30 cellular contexts compared by ENCODE assay signal in genomic region chr6:53999088-53999755, GRCh38.
"Had no signal": no experiment of that assay in that cellular context is flagged by ENCODE, and none has a peak within 500 bp of the region (broad histone marks: within the 10 kb centered on the region; RNA-seq: fewer than 3 reads in every experiment).

No MANE protein-coding gene starts in this region.

- H3K27me3 ChIP-seq: brain microvascular endothelial cell, esophagus muscularis mucosa, foreskin keratinocyte, left lung, pancreas, stomach, thyroid gland had no signal

- FAIRE-seq: astrocyte, pancreas, TTC549 had no signal

- H3K4me1 ChIP-seq: left lung, pancreas, prostate gland, stomach, thyroid gland had no signal

- H3K36me3 Mint-ChIP-seq: activated naive CD8-positive, alpha-beta T cell treated with anti-CD3 and anti-CD28 coated beads, Interleukin-2, amount 10 ng/mL, durations not matched to agents 7 days and 5 days; naive thymus-derived CD4-positive, alpha-beta T cell; stimulated activated naive B cell treated with anti-CD40 and anti-IgM and Interleukin-4, amounts not matched to agents 10 μg/mL and 1 μg/mL and 100 μg/mL, for 72 hours had no signal

- H3K9me3 Mint-ChIP-seq: activated naive CD4-positive, alpha-beta T cell treated with anti-CD3 and anti-CD28 coated beads for 36 hours; activated naive CD8-positive, alpha-beta T cell treated with anti-CD3 and anti-CD28 coated beads, Interleukin-2, amount 10 ng/mL, durations not matched to agents 7 days and 5 days; activated T-cell treated with anti-CD3 and anti-CD28 coated beads, Interleukin-2, amount 50 U/mL, for 72 hours; dendritic cell treated with granulocyte-macrophage colony-stimulating factor and Interleukin-4, amounts not matched to agents 40 ng/mL and 50 ng/mL, for 4 days; naive thymus-derived CD4-positive, alpha-beta T cell; stimulated activated naive B cell treated with anti-CD40 and anti-IgM and Interleukin-4, amounts not matched to agents 10 μg/mL and 1 μg/mL and 100 μg/mL, for 72 hours; T-helper 1 cell treated with Interleukin-12 subunit alpha and Interleukin-12 subunit beta and Interleukin-4 antibody, amounts not matched to agents 30 μg/mL and 1 μg/mL, for 36 hours had no signal

- H3K4me3 ChIP-seq: esophagus muscularis mucosa, left lung, pancreas, prostate gland, stomach, thyroid gland had no signal

- H3K36me3 ChIP-seq: brain microvascular endothelial cell, esophagus muscularis mucosa, left lung, pancreas, prostate gland, stomach, thyroid gland had no signal

- ATAC-seq: activated T-cell treated with anti-CD3 and anti-CD28 coated beads, Interleukin-2, amount 50 U/mL, for 72 hours; foreskin keratinocyte; left lung; naive thymus-derived CD4-positive, alpha-beta T cell; stimulated activated naive B cell treated with anti-CD40 and anti-IgM and Interleukin-4, amounts not matched to agents 10 μg/mL and 1 μg/mL and 100 μg/mL, for 72 hours had no signal

- H3K9me3 ChIP-seq: esophagus muscularis mucosa, left lung, pancreas, prostate gland, stomach, thyroid gland had no signal

- H3K27ac Mint-ChIP-seq: activated naive CD4-positive, alpha-beta T cell treated with anti-CD3 and anti-CD28 coated beads for 36 hours; activated naive CD8-positive, alpha-beta T cell treated with anti-CD3 and anti-CD28 coated beads, Interleukin-2, amount 10 ng/mL, durations not matched to agents 7 days and 5 days; activated T-cell treated with anti-CD3 and anti-CD28 coated beads, Interleukin-2, amount 50 U/mL, for 72 hours; dendritic cell treated with granulocyte-macrophage colony-stimulating factor and Interleukin-4, amounts not matched to agents 40 ng/mL and 50 ng/mL, for 4 days; naive thymus-derived CD4-positive, alpha-beta T cell; stimulated activated naive B cell treated with anti-CD40 and anti-IgM and Interleukin-4, amounts not matched to agents 10 μg/mL and 1 μg/mL and 100 μg/mL, for 72 hours; T-helper 1 cell treated with Interleukin-12 subunit alpha and Interleukin-12 subunit beta and Interleukin-4 antibody, amounts not matched to agents 30 μg/mL and 1 μg/mL, for 36 hours had no signal

- H3K4me1 Mint-ChIP-seq: stimulated activated naive B cell treated with anti-CD40 and anti-IgM and Interleukin-4, amounts not matched to agents 10 μg/mL and 1 μg/mL and 100 μg/mL, for 72 hours had no signal

- H3K27ac ChIP-seq: brain microvascular endothelial cell, esophagus muscularis mucosa, foreskin keratinocyte, left lung, pancreas, prostate gland, stomach, thyroid gland, VCaP had no signal

- DNase-seq: activated CD4-positive, alpha-beta T cell treated with anti-CD3 and anti-CD28 coated beads for 4 hours; activated CD4-positive, alpha-beta T cell treated with anti-CD3 and anti-CD28 coated beads, Interleukin-2, amount 50 U/mL, for 4 hours; activated effector memory CD4-positive, alpha-beta T cell treated with anti-CD3 and anti-CD28 coated beads, Interleukin-2, amount 50 U/mL, for 16 hours; activated naive CD4-positive, alpha-beta T cell treated with anti-CD3 and anti-CD28 coated beads for 36 hours; activated naive CD8-positive, alpha-beta T cell treated with anti-CD3 and anti-CD28 coated beads, Interleukin-2, amount 10 ng/mL, durations not matched to agents 7 days and 5 days; activated T-cell treated with anti-CD3 and anti-CD28 coated beads for 4 hours; activated T-cell treated with anti-CD3 and anti-CD28 coated beads, Interleukin-2, amount 50 U/mL, for 72 hours; brain microvascular endothelial cell; central memory CD4-positive, alpha-beta T cell; foreskin keratinocyte; hippocampal formation; midbrain; naive thymus-derived CD4-positive, alpha-beta T cell; pancreas; retina; stimulated activated CD4-positive, alpha-beta T cell treated with anti-CD3 and anti-CD28 coated beads, Interleukin-15, amount 100 ng/mL, for 24 hours; stimulated activated CD4-positive, alpha-beta T cell treated with anti-CD3 and anti-CD28 coated beads, Interleukin-2, amount 100 ng/mL, for 24 hours; stimulated activated naive B cell treated with anti-CD40 and anti-IgM and Interleukin-4, amounts not matched to agents 10 μg/mL and 1 μg/mL and 100 μg/mL, for 72 hours; stomach; SW 1271; T-helper 9 cell; thyroid gland had no signal

- H3K27me3 Mint-ChIP-seq: dendritic cell treated with granulocyte-macrophage colony-stimulating factor and Interleukin-4, amounts not matched to agents 40 ng/mL and 50 ng/mL, for 4 days; stimulated activated naive B cell treated with anti-CD40 and anti-IgM and Interleukin-4, amounts not matched to agents 10 μg/mL and 1 μg/mL and 100 μg/mL, for 72 hours had no signal

- H3K4me3 Mint-ChIP-seq: activated naive CD4-positive, alpha-beta T cell treated with anti-CD3 and anti-CD28 coated beads for 36 hours; activated naive CD8-positive, alpha-beta T cell treated with anti-CD3 and anti-CD28 coated beads, Interleukin-2, amount 10 ng/mL, durations not matched to agents 7 days and 5 days; activated T-cell treated with anti-CD3 and anti-CD28 coated beads, Interleukin-2, amount 50 U/mL, for 72 hours; dendritic cell treated with granulocyte-macrophage colony-stimulating factor and Interleukin-4, amounts not matched to agents 40 ng/mL and 50 ng/mL, for 4 days; stimulated activated naive B cell treated with anti-CD40 and anti-IgM and Interleukin-4, amounts not matched to agents 10 μg/mL and 1 μg/mL and 100 μg/mL, for 72 hours had no signal
